Comparison of ENCODE assay signal across 8 cellular contexts in genomic region chr1:23485002-23485332, GRCh38. TPM values are rescaled to one million over a fixed set of nuclear protein-coding genes. Genes with fewer than 3 reads are reported as not detected.
DNase-seq lines count a peak whose midpoint lies in the region; ATAC-seq, FAIRE-seq and TF ChIP-seq lines count a peak whose summit lies in the region.

No MANE protein-coding gene starts in this region.

- no peak for TF ChIP-seq CTCF in heart left ventricle (IDR thresholded peaks at IDR 0.05)
- no peak for TF ChIP-seq CTCF in astrocyte (IDR thresholded peaks at IDR 0.05; ENCODE audit: insufficient read depth, low read depth, low read length)
- TF ChIP-seq CTCF in mesothelial cell of epicardium (IDR thresholded peaks at IDR 0.05; ENCODE audit: unreplicated experiment): no peak
- no peak for TF ChIP-seq CTCF in upper lobe of left lung (IDR thresholded peaks at IDR 0.05)

- peak overlapping the region; percentile 88 for H2AFZ ChIP-seq in astrocyte (ENCODE audit: low read depth, low read length)

- H3K36me3 Mint-ChIP-seq in astrocyte (ENCODE audit: low read depth, unreplicated experiment) (peaks cover 1% of the 10 kb centered on the region), mesothelial cell of epicardium (no peaks in the 10 kb centered on the region)

- H3K27ac Mint-ChIP-seq in astrocyte (ENCODE audit: unreplicated experiment): peak overlapping the region; percentile 69
- H3K27ac Mint-ChIP-seq in mesothelial cell of epicardium: peak overlapping the region; percentile 90

- no peaks in the 10 kb centered on the region for H3K36me3 ChIP-seq in heart left ventricle
- H3K36me3 ChIP-seq in astrocyte (ENCODE audit: insufficient read depth, low read length): no peaks in the 10 kb centered on the region
- H3K36me3 ChIP-seq in upper lobe of left lung: no peaks in the 10 kb centered on the region

- intact Hi-C loops in heart left ventricle (cut with DNase I): loop anchor here in 3 of 10 donors (2.0 to 10.0 kb wide), 3 partner anchors 120 to 140 kb away; partner anchors contain the start of genes HNRNPR (in 2 of the 3) and ZNF436 (in 1 of the 3)
- intact Hi-C loops in cardiac septum (cut with DNase I): no loop called here

- no peak for FAIRE-seq in astrocyte (lab: Jason Lieb, UNC)

- peaks cover 22% of the 10 kb centered on the region for H3K27me3 Mint-ChIP-seq in astrocyte (ENCODE audit: low read depth, unreplicated experiment)
- no peaks in the 10 kb centered on the region for H3K27me3 Mint-ChIP-seq in mesothelial cell of epicardium (ENCODE audit: low read depth)

- H3K9ac ChIP-seq in astrocyte (ENCODE audit: low read length): peak overlapping the region; percentile 66

- H3K27ac ChIP-seq in heart left ventricle: peak overlapping the region in 9 of 12 donors; percentile 92 to 98 (median 94)
- H3K27ac ChIP-seq in astrocyte (ENCODE audit: low read depth, low read length): no peak overlapping the region
- H3K27ac ChIP-seq in upper lobe of left lung: peak overlapping the region in 3 of 4 donors; percentile 87 to 92 (median 89)

- H3K4me2 ChIP-seq in astrocyte (ENCODE audit: low read length): peak overlapping the region; percentile 98

- ATAC-seq in heart left ventricle: peak in 1 of 4 donors; percentile 0
- no peak for ATAC-seq in upper lobe of left lung (ENCODE audit: low FRiP score in 2 of 2)
- no peak for ATAC-seq in GM18909 (IDR thresholded peaks at IDR 0.05; ENCODE audit: poor library complexity, unreplicated experiment)

- 49 to 62% (median 54%) methylated on average over 7 of the region's 7 CpGs for WGBS in heart left ventricle, 4 donors
- 45 to 50% methylated on average over 7 of the region's 7 CpGs for WGBS in upper lobe of left lung, 2 donors

- no peak for TF ChIP-seq EP300 in upper lobe of left lung (IDR thresholded peaks at IDR 0.05)

- H3K27me3 ChIP-seq in heart left ventricle (peaks cover 0 to 18% (median 0%) of the 10 kb centered on the region in 9 donors), astrocyte (ENCODE audit: insufficient read depth, low read length) (no peaks in the 10 kb centered on the region), upper lobe of left lung (no peaks in the 10 kb centered on the region)

- peaks cover 10% of the 10 kb centered on the region for H3K79me2 ChIP-seq in astrocyte (ENCODE audit: insufficient read depth, low read length)

- no peaks in the 10 kb centered on the region for H3K9me3 ChIP-seq in heart left ventricle
- no peaks in the 10 kb centered on the region for H3K9me3 ChIP-seq in astrocyte (ENCODE audit: insufficient read depth, low read depth, low read length)
- no peaks in the 10 kb centered on the region for H3K9me3 ChIP-seq in upper lobe of left lung

- TF ChIP-seq POLR2A in heart left ventricle (IDR thresholded peaks at IDR 0.05) (no peak), upper lobe of left lung (IDR thresholded peaks at IDR 0.05) (no peak), erythroblast (IDR thresholded peaks at IDR 0.05; ENCODE audit: low read length) (no peak)

- H3K4me3 ChIP-seq in heart left ventricle: peak overlapping the region in 10 of 12 donors; percentile 81 to 100 (median 96)
- H3K4me3 ChIP-seq in astrocyte (ENCODE audit: insufficient read depth, low read depth, low read length): peak overlapping the region; percentile 41
- H3K4me3 ChIP-seq in upper lobe of left lung: peak overlapping the region in 3 of 4 donors; percentile 88 to 92 (median 90)

- H3K4me1 ChIP-seq in heart left ventricle: peaks cover 0 to 40% (median 21%) of the 10 kb centered on the region in 12 donors
- peaks cover 10% of the 10 kb centered on the region for H3K4me1 ChIP-seq in astrocyte (ENCODE audit: insufficient read depth, low read length)
- H3K4me1 ChIP-seq in upper lobe of left lung: peaks cover 14 to 26% (median 17%) of the 10 kb centered on the region in 4 donors

- peaks cover 19% of the 10 kb centered on the region for H4K20me1 ChIP-seq in astrocyte (ENCODE audit: insufficient read depth, low read length)

- H3K9me3 Mint-ChIP-seq in astrocyte (ENCODE audit: unreplicated experiment): peaks cover 2% of the 10 kb centered on the region
- no peaks in the 10 kb centered on the region for H3K9me3 Mint-ChIP-seq in mesothelial cell of epicardium

- DNase-seq in heart left ventricle (no peak), cardiac septum (ENCODE audit: low spot score) (no peak), astrocyte (ENCODE audit: low read depth) (no peak), mesothelial cell of epicardium (ENCODE audit: low spot score in 2 of 2, unreplicated experiment in 2 of 2) (no peak), upper lobe of left lung (no peak), activated gamma-delta T cell treated with Interleukin-2 at 50 U/mL for 16 hours (no peak), erythroblast (lab: John Stamatoyannopoulos, UW) (no peak)

- peaks cover 6% of the 10 kb centered on the region for H3K4me1 Mint-ChIP-seq in astrocyte (ENCODE audit: low read depth, unreplicated experiment)
- H3K4me1 Mint-ChIP-seq in mesothelial cell of epicardium: peaks cover 26% of the 10 kb centered on the region

- H3K4me3 Mint-ChIP-seq in astrocyte (ENCODE audit: unreplicated experiment): peak overlapping the region; percentile 86
- H3K4me3 Mint-ChIP-seq in mesothelial cell of epicardium: peak overlapping the region; percentile 77

RNA-seq across cellular contexts. Expression of gene ASAP3, which starts 1.0 kb away (rescaled TPM):
- 10 to 100 TPM; 22.4 to 86.1 (median 35.8) TPM for total RNA-seq in heart left ventricle
- polyA plus RNA-seq in heart left ventricle: 10 to 100 TPM; 30.0 to 40.0 TPM
- total RNA-seq in cardiac septum: 30.5 TPM
- 32.1 and 33.5 TPM in 2 replicates for total RNA-seq in astrocyte
- 87.7 to 96.6 TPM (median 95.8 TPM) in 3 replicates for total RNA-seq in mesothelial cell of epicardium
- total RNA-seq in upper lobe of left lung: 10 to 100 TPM; 29.5 to 47.2 (median 41.8) TPM

RNA-seq across cellular contexts. Expression of gene E2F2, which starts 46.1 kb away (rescaled TPM):
- total RNA-seq in heart left ventricle: 1 to 10 TPM in 1 of 9 donors, under 1 TPM in 7, not detected in 1; 0.07 to 2.7 (median 0.21) TPM
- polyA plus RNA-seq in heart left ventricle: under 1 TPM; 0.04 to 0.12 TPM
- 0.30 TPM for total RNA-seq in cardiac septum
- total RNA-seq in astrocyte: 0.11 TPM in 1 of 2 replicates, not detected in the other
- 4.2 to 5.7 TPM (median 4.8 TPM) in 3 replicates for total RNA-seq in mesothelial cell of epicardium
- total RNA-seq in upper lobe of left lung: 1 to 10 TPM in 5 of 6 donors, under 1 TPM in 1; 0.69 to 1.9 (median 1.1) TPM

Comparison
In these comparisons a context has a peak if more than half of its experiments do, and no peak if none do; other contexts are left out.
1. H3K4me3 ChIP-seq: peak in every context shown above with its lines; median percentile 96 in heart left ventricle; 90 in upper lobe of left lung; 41 in astrocyte.